Comparison of ENCODE assay signal across 14 cellular contexts in genomic region chr3:38992117-38992779, GRCh38. TPM values are rescaled to one million over a fixed set of nuclear protein-coding genes. Genes with fewer than 3 reads are reported as not detected.
DNase-seq lines count a peak whose midpoint lies in the region; ATAC-seq lines count a peak whose summit lies in the region.
"Had no signal": no experiment of that assay in that cellular context is flagged by ENCODE, and none has a peak within 500 bp of the region (broad histone marks: within the 10 kb centered on the region; RNA-seq: fewer than 3 reads in every experiment).

No MANE protein-coding gene starts in this region.

- no peaks in the 10 kb centered on the region for H3K36me3 Mint-ChIP-seq in activated naive CD8-positive, alpha-beta T cell treated with anti-CD3 and anti-CD28 coated beads for 36 hours
- H3K36me3 Mint-ChIP-seq: activated CD8-positive, alpha-beta memory T cell treated with anti-CD3 and anti-CD28 coated beads, Interleukin-2, amount 10 ng/mL, durations not matched to agents 7 days and 5 days; IgD-negative memory B cell had no signal

- H3K27ac Mint-ChIP-seq in activated naive CD8-positive, alpha-beta T cell treated with anti-CD3 and anti-CD28 coated beads for 36 hours: no peak overlapping the region
- H3K27ac Mint-ChIP-seq: activated CD8-positive, alpha-beta memory T cell treated with anti-CD3 and anti-CD28 coated beads, Interleukin-2, amount 10 ng/mL, durations not matched to agents 7 days and 5 days; IgD-negative memory B cell; T-helper 17 cell had no signal

- in situ Hi-C loops in ACHN (cut with HindIII; ENCODE audit: low pct_ligation_motif_present, low pct_unique_long_range_greater_than_20kb, low sequenced_read_pairs): no loop called here

- peaks cover 8% of the 10 kb centered on the region for H3K27me3 Mint-ChIP-seq in activated naive CD8-positive, alpha-beta T cell treated with anti-CD3 and anti-CD28 coated beads for 36 hours

- no peaks in the 10 kb centered on the region for H3K9me3 Mint-ChIP-seq in activated naive CD8-positive, alpha-beta T cell treated with anti-CD3 and anti-CD28 coated beads for 36 hours
- H3K9me3 Mint-ChIP-seq: IgD-negative memory B cell had no signal

- H3K4me3 Mint-ChIP-seq in activated naive CD8-positive, alpha-beta T cell treated with anti-CD3 and anti-CD28 coated beads for 36 hours: no peak overlapping the region
- H3K4me3 Mint-ChIP-seq: activated CD8-positive, alpha-beta memory T cell treated with anti-CD3 and anti-CD28 coated beads, Interleukin-2, amount 10 ng/mL, durations not matched to agents 7 days and 5 days; IgD-negative memory B cell; T-helper 17 cell had no signal

- DNase-seq in ACHN: peak; percentile 39
- peak; percentile 83 for DNase-seq in HS-5 (ENCODE audit: low read depth)
- DNase-seq in astrocyte of the hippocampus (ENCODE audit: low read depth, low spot score): peak; percentile 18
- peak; percentile 86 for DNase-seq in iris pigment epithelial cell (ENCODE audit: low read depth)
- DNase-seq in activated naive CD8-positive, alpha-beta T cell treated with anti-CD3 and anti-CD28 coated beads for 36 hours: no peak
- no peak for DNase-seq in NCI-H345 treated with DMSO at 0.1 percent for 48 hours (lab: John Stamatoyannopoulos, UW; ENCODE audit: unreplicated experiment)
- DNase-seq in NCI-H1105 (lab: John Stamatoyannopoulos, UW): no peak
- DNase-seq: activated CD8-positive, alpha-beta memory T cell treated with anti-CD3 and anti-CD28 coated beads, Interleukin-2, amount 10 ng/mL, durations not matched to agents 7 days and 5 days; amniotic stem cell; NCI-H2081; T-helper 17 cell; transverse colon had no signal

- no peaks in the 10 kb centered on the region for H3K4me1 Mint-ChIP-seq in activated naive CD8-positive, alpha-beta T cell treated with anti-CD3 and anti-CD28 coated beads for 36 hours
- H3K4me1 Mint-ChIP-seq: activated CD8-positive, alpha-beta memory T cell treated with anti-CD3 and anti-CD28 coated beads, Interleukin-2, amount 10 ng/mL, durations not matched to agents 7 days and 5 days; IgD-negative memory B cell; T-helper 17 cell had no signal

- ATAC-seq in GM21529 (IDR thresholded peaks at IDR 0.05; ENCODE audit: unreplicated experiment): no peak
- ATAC-seq: activated CD8-positive, alpha-beta memory T cell treated with anti-CD3 and anti-CD28 coated beads, Interleukin-2, amount 10 ng/mL, durations not matched to agents 7 days and 5 days; T-helper 17 cell had no signal

RNA-seq across cellular contexts. Expression of gene SCN11A, which starts 59.5 kb away (rescaled TPM):
- total RNA-seq in activated naive CD8-positive, alpha-beta T cell treated with anti-CD3 and anti-CD28 coated beads for 36 hours: under 1 TPM; 0.08 to 0.12 TPM

RNA-seq across cellular contexts. Expression of gene WDR48, which starts 59.6 kb away (rescaled TPM):
- total RNA-seq in activated naive CD8-positive, alpha-beta T cell treated with anti-CD3 and anti-CD28 coated beads for 36 hours: 10 to 100 TPM; 38.4 to 41.0 TPM

Comparison
In these comparisons a context has a peak if more than half of its experiments do, and no peak if none do; other contexts are left out.
1. DNase-seq: peak in ACHN (single experiment), HS-5 (single experiment), astrocyte of the hippocampus (single experiment) and iris pigment epithelial cell (single experiment); none in activated naive CD8-positive, alpha-beta T cell treated with anti-CD3 and anti-CD28 coated beads for 36 hours (single experiment), NCI-H345 treated with DMSO at 0.1 percent for 48 hours (single experiment) and NCI-H1105 (single experiment).